29 cellular contexts compared by ENCODE assay signal in genomic region chr20:58610071-58610800, GRCh38.
"Had no signal": no experiment of that assay in that cellular context is flagged by ENCODE, and none has a peak within 500 bp of the region (broad histone marks: within the 10 kb centered on the region; RNA-seq: fewer than 3 reads in every experiment).

No MANE protein-coding gene starts in this region.

- H3K27me3 ChIP-seq: ascending aorta, body of pancreas, SJSA1 had no signal

- H3K4me3 Mint-ChIP-seq: activated CD4-positive, alpha-beta memory T cell treated with anti-CD3 and anti-CD28 coated beads for 36 hours; activated CD4-positive, alpha-beta T cell treated with anti-CD3 and anti-CD28 coated beads, Interleukin-2, amount 10 ng/mL, durations not matched to agents 7 days and 5 days; activated naive CD8-positive, alpha-beta T cell treated with anti-CD3 and anti-CD28 coated beads, Interleukin-2, amount 50 U/mL, for 24 hours; activated T-cell treated with anti-CD3 and anti-CD28 coated beads, Interleukin-2, amount 50 U/mL, for 4 hours; central memory CD8-positive, alpha-beta T cell; T-helper 1 cell treated with Interleukin-12 subunit alpha and Interleukin-12 subunit beta and Interleukin-4 antibody, amounts not matched to agents 30 μg/mL and 1 μg/mL, for 36 hours had no signal

- DNase-seq: activated CD4-positive, alpha-beta memory T cell treated with anti-CD3 and anti-CD28 coated beads for 36 hours; activated CD4-positive, alpha-beta T cell treated with anti-CD3 and anti-CD28 coated beads, Interleukin-2, amount 10 ng/mL, durations not matched to agents 7 days and 5 days; activated CD4-positive, CD25-positive, alpha-beta regulatory T cell; activated CD8-positive, alpha-beta memory T cell treated with anti-CD3 and anti-CD28 coated beads for 24 hours; activated effector memory CD4-positive, alpha-beta T cell treated with anti-CD3 and anti-CD28 coated beads, Interleukin-2, amount 50 U/mL, for 16 hours; activated naive CD4-positive, alpha-beta T cell treated with Interleukin-2 at 50 U/mL for 16 hours; activated naive CD8-positive, alpha-beta T cell treated with anti-CD3 and anti-CD28 coated beads, Interleukin-2, amount 50 U/mL, for 24 hours; activated T-cell treated with anti-CD3 and anti-CD28 coated beads, Interleukin-2, amount 50 U/mL, for 4 hours; amniotic stem cell; body of pancreas; Kasumi-1; KBM-7; NCI-H1048; NCI-H146; NCI-H1930; NCI-H2107; NCI-H345; NCI-H510A; NCI-H69; NK-92 treated with Interleukin-12 subunit alpha and Interleukin-12 subunit beta, amount 100 ng/mL, for 24 hours; OCI-M1; SHP77; SW 1271; T-helper 9 cell had no signal

- H3K27ac Mint-ChIP-seq: activated CD4-positive, alpha-beta memory T cell treated with anti-CD3 and anti-CD28 coated beads for 36 hours; activated CD4-positive, alpha-beta T cell treated with anti-CD3 and anti-CD28 coated beads, Interleukin-2, amount 10 ng/mL, durations not matched to agents 7 days and 5 days; activated naive CD4-positive, alpha-beta T cell treated with anti-CD3 and anti-CD28 coated beads, Interleukin-2, amount 50 U/mL, for 72 hours; activated naive CD8-positive, alpha-beta T cell treated with anti-CD3 and anti-CD28 coated beads, Interleukin-2, amount 50 U/mL, for 24 hours; T-helper 1 cell treated with Interleukin-12 subunit alpha and Interleukin-12 subunit beta and Interleukin-4 antibody, amounts not matched to agents 30 μg/mL and 1 μg/mL, for 36 hours had no signal

- H3K4me1 ChIP-seq: body of pancreas had no signal

- ATAC-seq: activated naive CD4-positive, alpha-beta T cell treated with anti-CD3 and anti-CD28 coated beads, Interleukin-2, amount 50 U/mL, for 72 hours; activated naive CD8-positive, alpha-beta T cell treated with anti-CD3 and anti-CD28 coated beads, Interleukin-2, amount 50 U/mL, for 24 hours; activated T-cell treated with anti-CD3 and anti-CD28 coated beads, Interleukin-2, amount 50 U/mL, for 4 hours; body of pancreas had no signal

- H3K36me3 Mint-ChIP-seq: activated CD4-positive, alpha-beta memory T cell treated with anti-CD3 and anti-CD28 coated beads for 36 hours; activated naive CD4-positive, alpha-beta T cell treated with anti-CD3 and anti-CD28 coated beads, Interleukin-2, amount 50 U/mL, for 72 hours had no signal

- H3K27me3 Mint-ChIP-seq: activated CD4-positive, alpha-beta T cell treated with anti-CD3 and anti-CD28 coated beads, Interleukin-2, amount 10 ng/mL, durations not matched to agents 7 days and 5 days; activated naive CD8-positive, alpha-beta T cell treated with anti-CD3 and anti-CD28 coated beads, Interleukin-2, amount 50 U/mL, for 24 hours had no signal

- H3K9me3 Mint-ChIP-seq: activated CD4-positive, alpha-beta memory T cell treated with anti-CD3 and anti-CD28 coated beads for 36 hours; activated CD4-positive, alpha-beta T cell treated with anti-CD3 and anti-CD28 coated beads, Interleukin-2, amount 10 ng/mL, durations not matched to agents 7 days and 5 days; activated naive CD4-positive, alpha-beta T cell treated with anti-CD3 and anti-CD28 coated beads, Interleukin-2, amount 50 U/mL, for 72 hours; activated naive CD8-positive, alpha-beta T cell treated with anti-CD3 and anti-CD28 coated beads, Interleukin-2, amount 50 U/mL, for 24 hours; activated T-cell treated with anti-CD3 and anti-CD28 coated beads, Interleukin-2, amount 50 U/mL, for 4 hours; central memory CD8-positive, alpha-beta T cell; T-helper 1 cell treated with Interleukin-12 subunit alpha and Interleukin-12 subunit beta and Interleukin-4 antibody, amounts not matched to agents 30 μg/mL and 1 μg/mL, for 36 hours had no signal

- H3K36me3 ChIP-seq: ascending aorta, SJSA1 had no signal

- H3K9me3 ChIP-seq: ascending aorta, body of pancreas, SJSA1 had no signal

- H3K27ac ChIP-seq: body of pancreas, SJSA1 had no signal

- H3K4me1 Mint-ChIP-seq: activated CD4-positive, alpha-beta T cell treated with anti-CD3 and anti-CD28 coated beads, Interleukin-2, amount 10 ng/mL, durations not matched to agents 7 days and 5 days; activated naive CD8-positive, alpha-beta T cell treated with anti-CD3 and anti-CD28 coated beads, Interleukin-2, amount 50 U/mL, for 24 hours; central memory CD8-positive, alpha-beta T cell had no signal

- H3K4me3 ChIP-seq: ascending aorta, body of pancreas, SJSA1 had no signal
